In the genomic region with DNA sequence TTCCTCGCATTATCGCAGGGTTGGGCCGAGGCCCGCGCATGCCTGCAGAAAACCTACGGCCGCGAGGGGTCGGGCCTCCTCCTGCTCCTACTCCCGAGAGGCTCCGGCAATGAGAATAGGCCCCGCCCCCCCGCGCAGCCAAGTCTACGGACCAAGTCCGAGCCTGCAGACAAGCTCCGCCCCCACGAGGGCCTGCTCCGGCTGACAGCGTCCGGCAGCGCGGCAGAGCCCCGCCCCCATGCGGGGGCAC, we compare ENCODE assay signal across 8 cellular contexts. TPM values are rescaled to one million over a fixed set of nuclear protein-coding genes. Genes with fewer than 3 reads are reported as not detected.
DNase-seq lines count a peak whose midpoint lies in the region; ATAC-seq lines count a peak whose summit lies in the region.

No MANE protein-coding gene starts in this region.

- peak; percentile 79 for ATAC-seq in GM18511 (IDR thresholded peaks at IDR 0.05; ENCODE audit: unreplicated experiment)
- peak; percentile 76 for ATAC-seq in HG03432 (IDR thresholded peaks at IDR 0.05; ENCODE audit: unreplicated experiment)
- peak; percentile 84 for ATAC-seq in left colon

- intact Hi-C loops in left colon (cut with DNase I, micrococcal nuclease): loop anchor here in 1 of 2 donors (10.0 kb wide), 1 partner anchor 81 kb away; no protein-coding TSS in a partner anchor

- DNase-seq in 8988T: peak; percentile 93
- DNase-seq in NCI-H524 treated with DMSO at 0.1 percent for 48 hours (lab: John Stamatoyannopoulos, UW): peak; percentile 86
- peak; percentile 99 to 100 for DNase-seq in activated CD4-positive, alpha-beta T cell treated with anti-CD3 and anti-CD28 coated beads, Interleukin-2, amount 50 U/mL, for 24 hours (ENCODE audit: low read depth in 1 of 2, low spot score in 1 of 2)
- peak; percentile 89 for DNase-seq in cortex of kidney (lab: John Stamatoyannopoulos, UW)
- peak; percentile 100 for DNase-seq in left colon
- DNase-seq in stimulated activated CD4-positive, alpha-beta T cell treated with anti-CD3 and anti-CD28 coated beads, Interleukin-2, amount 100 ng/mL, for 24 hours: peak; percentile 100

RNA-seq across cellular contexts. Expression of gene GPSM3, which starts 3.1 kb away (rescaled TPM):
- total RNA-seq in left colon: 10 to 100 TPM in 1 of 2 donors, 1 to 10 TPM in 1; 5.6 to 11.1 TPM

RNA-seq across cellular contexts. Expression of gene PBX2, which starts 5.6 kb away (rescaled TPM):
- 10 to 100 TPM; 41.5 to 49.6 TPM for total RNA-seq in left colon

RNA-seq across cellular contexts. Expression of gene AGER, which starts 11.5 kb away (rescaled TPM):
- total RNA-seq in left colon: 1 to 10 TPM; 4.4 TPM

RNA-seq across cellular contexts. Expression of gene RNF5, which starts 17.4 kb away (rescaled TPM):
- total RNA-seq in left colon: 100 to 1,000 TPM in 1 of 2 donors, 10 to 100 TPM in 1; 87.2 to 104 TPM

RNA-seq across cellular contexts. Expression of gene AGPAT1, which starts 19.7 kb away (rescaled TPM):
- 10 to 100 TPM; 44.4 to 55.0 TPM for total RNA-seq in left colon

Comparison
In these comparisons a context has a peak if more than half of its experiments do, and no peak if none do; other contexts are left out.
1. Peak in every context shown above with its lines: DNase-seq and ATAC-seq.